10 cellular contexts compared by ENCODE assay signal in genomic region chr14:59358105-59358504, GRCh38.
DNase-seq lines count a peak whose midpoint lies in the region; ATAC-seq and TF ChIP-seq lines count a peak whose summit lies in the region.
"Had no signal": no experiment of that assay in that cellular context is flagged by ENCODE, and none has a peak within 500 bp of the region (broad histone marks: within the 10 kb centered on the region; RNA-seq: fewer than 3 reads in every experiment).

No MANE protein-coding gene starts in this region.

- H3K27ac ChIP-seq in VCaP, result peak overlapping the region; percentile 70
- no peak overlapping the region for H3K27ac ChIP-seq in iPS DF 6.9 (ENCODE audit: low read length)

- no peaks in the 10 kb centered on the region for H3K36me3 ChIP-seq in iPS DF 6.9 (ENCODE audit: control insufficient read depth, insufficient read depth, low read length)

- DNase-seq in NCI-H1092 treated with DMSO at 0.1 percent for 48 hours (lab: John Stamatoyannopoulos, UW) (peak; percentile 38), NCI-H1092 (lab: John Stamatoyannopoulos, UW) (no peak), iPS DF 6.9 (ENCODE audit: low read depth, low spot score) (peak; percentile 18), ureter (ENCODE audit: low spot score) (peak; percentile 70), T-helper 1 cell (no peak)
- no peak for DNase-seq in activated CD4-positive, CD25-positive, alpha-beta regulatory T cell (lab: John Stamatoyannopoulos, UW)
- DNase-seq: 8988T; NK-92 treated with Interleukin-12 subunit alpha and Interleukin-12 subunit beta, amount 100 ng/mL, for 24 hours had no signal

- H3K27me3 ChIP-seq in iPS DF 6.9 (ENCODE audit: control insufficient read depth, insufficient read depth, low read length), result no peaks in the 10 kb centered on the region

- ATAC-seq in GM19035 (IDR thresholded peaks at IDR 0.05; ENCODE audit: unreplicated experiment), result no peak

- TF ChIP-seq CTCF in VCaP (conservative IDR thresholded peaks at IDR 0.05), result no peak

- no CpG with 5 or more reads among the region's 1 CpG for WGBS in iPS DF 6.9 (ENCODE audit: insufficient coverage, insufficient read length)

- H3K4me1 ChIP-seq in iPS DF 6.9 (ENCODE audit: control insufficient read depth, insufficient read depth, low read length), result peaks cover 5% of the 10 kb centered on the region

- no peaks in the 10 kb centered on the region for H3K9me3 ChIP-seq in iPS DF 6.9 (ENCODE audit: control insufficient read depth, insufficient read depth, low read length)

- no peak overlapping the region for H3K4me3 ChIP-seq in iPS DF 6.9 (ENCODE audit: low read length)

Comparison
In these comparisons a context has a peak if more than half of its experiments do, and no peak if none do; other contexts are left out.
1. DNase-seq: peak in NCI-H1092 treated with DMSO at 0.1 percent for 48 hours (single experiment), iPS DF 6.9 (single experiment) and ureter (single experiment); none in NCI-H1092 (single experiment), activated CD4-positive, CD25-positive, alpha-beta regulatory T cell (0 of 4) and T-helper 1 cell (0 of 5).